ENCODE assay signal across 6 cellular contexts in the genomic region with DNA sequence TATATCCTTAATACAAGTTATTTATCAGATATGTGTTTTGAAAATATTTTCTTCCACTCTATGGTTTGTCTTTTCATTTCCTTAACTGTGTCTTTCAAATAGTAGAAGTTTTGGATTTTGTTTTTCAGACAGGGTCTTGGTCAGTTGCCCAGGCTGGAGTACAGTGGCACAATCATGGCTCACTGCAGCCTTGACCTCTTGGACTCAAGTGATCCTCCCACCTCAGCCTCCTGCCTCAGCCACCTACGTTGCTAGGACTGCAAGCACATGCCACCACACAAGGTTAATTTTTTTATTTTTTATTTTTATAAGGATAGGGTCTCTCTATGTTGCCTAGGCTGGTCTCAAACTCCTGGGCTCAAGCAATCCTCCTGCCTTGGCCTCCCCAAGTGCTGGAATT. TPM values are rescaled to one million over a fixed set of nuclear protein-coding genes. Genes with fewer than 3 reads are reported as not detected.
"Had no signal": no experiment of that assay in that cellular context is flagged by ENCODE, and none has a peak within 500 bp of the region (broad histone marks: within the 10 kb centered on the region; RNA-seq: fewer than 3 reads in every experiment).

No MANE protein-coding gene starts in this region.

RNA-seq across cellular contexts. Expression of gene GPRIN2, which starts 24.2 kb away (rescaled TPM):
- total RNA-seq: lung microvascular endothelial cell; naive thymus-derived CD8-positive, alpha-beta T cell; osteoblast; psoas muscle; subcutaneous adipose tissue had no signal
- polyA plus RNA-seq: heart right ventricle; naive thymus-derived CD8-positive, alpha-beta T cell; psoas muscle had no signal
